Comparison of ENCODE assay signal across 1 cellular context in genomic region chr12:3364661-3365264, GRCh38.
TF ChIP-seq lines count a peak whose summit lies in the region.

No MANE protein-coding gene starts in this region.

TF ChIP-seq in GM23338, 12 proteins besides CTCF, POLR2A, EP300 and RAD21 (continued from another document):
- TF ChIP-seq ZNF462 (CRISPR knock-in tag; IDR thresholded peaks at IDR 0.05) (no peak), ZNF331 (CRISPR knock-in tag; IDR thresholded peaks at IDR 0.05; ENCODE audit: low read depth) (no peak), CREB1 (CRISPR knock-in tag; IDR thresholded peaks at IDR 0.05; ENCODE audit: low read depth) (no peak), EZH2 (IDR thresholded peaks at IDR 0.05; ENCODE audit: low read depth, unreplicated experiment) (no peak), JUNB (IDR thresholded peaks at IDR 0.05; ENCODE audit: unreplicated experiment) (no peak), NANOG (IDR thresholded peaks at IDR 0.05; ENCODE audit: borderline replicate concordance) (no peak), ETS1 (IDR thresholded peaks at IDR 0.05) (no peak)
- TF ChIP-seq, protein P1, sequence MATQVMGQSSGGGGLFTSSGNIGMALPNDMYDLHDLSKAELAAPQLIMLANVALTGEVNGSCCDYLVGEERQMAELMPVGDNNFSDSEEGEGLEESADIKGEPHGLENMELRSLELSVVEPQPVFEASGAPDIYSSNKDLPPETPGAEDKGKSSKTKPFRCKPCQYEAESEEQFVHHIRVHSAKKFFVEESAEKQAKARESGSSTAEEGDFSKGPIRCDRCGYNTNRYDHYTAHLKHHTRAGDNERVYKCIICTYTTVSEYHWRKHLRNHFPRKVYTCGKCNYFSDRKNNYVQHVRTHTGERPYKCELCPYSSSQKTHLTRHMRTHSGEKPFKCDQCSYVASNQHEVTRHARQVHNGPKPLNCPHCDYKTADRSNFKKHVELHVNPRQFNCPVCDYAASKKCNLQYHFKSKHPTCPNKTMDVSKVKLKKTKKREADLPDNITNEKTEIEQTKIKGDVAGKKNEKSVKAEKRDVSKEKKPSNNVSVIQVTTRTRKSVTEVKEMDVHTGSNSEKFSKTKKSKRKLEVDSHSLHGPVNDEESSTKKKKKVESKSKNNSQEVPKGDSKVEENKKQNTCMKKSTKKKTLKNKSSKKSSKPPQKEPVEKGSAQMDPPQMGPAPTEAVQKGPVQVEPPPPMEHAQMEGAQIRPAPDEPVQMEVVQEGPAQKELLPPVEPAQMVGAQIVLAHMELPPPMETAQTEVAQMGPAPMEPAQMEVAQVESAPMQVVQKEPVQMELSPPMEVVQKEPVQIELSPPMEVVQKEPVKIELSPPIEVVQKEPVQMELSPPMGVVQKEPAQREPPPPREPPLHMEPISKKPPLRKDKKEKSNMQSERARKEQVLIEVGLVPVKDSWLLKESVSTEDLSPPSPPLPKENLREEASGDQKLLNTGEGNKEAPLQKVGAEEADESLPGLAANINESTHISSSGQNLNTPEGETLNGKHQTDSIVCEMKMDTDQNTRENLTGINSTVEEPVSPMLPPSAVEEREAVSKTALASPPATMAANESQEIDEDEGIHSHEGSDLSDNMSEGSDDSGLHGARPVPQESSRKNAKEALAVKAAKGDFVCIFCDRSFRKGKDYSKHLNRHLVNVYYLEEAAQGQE (IDR thresholded peaks at IDR 0.05; ENCODE audit: unreplicated experiment) = no peak
